Comparison of ENCODE assay signal across 29 cellular contexts in genomic region chr14:98785578-98785977, GRCh38.
"Had no signal": no experiment of that assay in that cellular context is flagged by ENCODE, and none has a peak within 500 bp of the region (broad histone marks: within the 10 kb centered on the region; RNA-seq: fewer than 3 reads in every experiment).

No MANE protein-coding gene starts in this region.

- H3K4me3 Mint-ChIP-seq: stimulated activated effector memory CD8-positive, alpha-beta T cell treated with anti-CD3 and anti-CD28 coated beads, Interleukin-12 subunit alpha, Interleukin-12 subunit beta, amount 100 ng/mL, for 72 hours; stimulated activated memory B cell treated with anti-CD40 and anti-IgM and Interleukin-4, amounts not matched to agents 10 μg/mL and 1 μg/mL and 100 μg/mL, for 72 hours; stimulated activated naive B cell treated with anti-CD40 and anti-IgM and Interleukin-4, amounts not matched to agents 10 μg/mL and 1 μg/mL and 100 μg/mL, for 72 hours; stimulated activated naive CD8-positive, alpha-beta T cell treated with anti-CD3 and anti-CD28 coated beads, Interleukin-15, amount 100 ng/mL, for 72 hours; stimulated activated naive CD8-positive, alpha-beta T cell treated with anti-CD3 and anti-CD28 coated beads, Interleukin-15, Interleukin-2, amounts not matched to agents 100 ng/mL and 50 ng/mL, for 24 hours; type B pancreatic cell had no signal

- H3K27ac ChIP-seq: stomach, suprapubic skin, testis, thoracic aorta, thyroid gland, tibial artery, tibial nerve, transverse colon, upper lobe of left lung, upper lobe of right lung, uterus, vagina had no signal

- H3K27me3 ChIP-seq: suprapubic skin, testis, thyroid gland, tibial nerve, transverse colon, upper lobe of left lung, upper lobe of right lung, uterus, vagina had no signal

- H3K27ac Mint-ChIP-seq: stimulated activated effector memory CD8-positive, alpha-beta T cell treated with anti-CD3 and anti-CD28 coated beads, Interleukin-12 subunit alpha, Interleukin-12 subunit beta, amount 100 ng/mL, for 72 hours; stimulated activated memory B cell treated with anti-CD40 and anti-IgM and Interleukin-4, amounts not matched to agents 10 μg/mL and 1 μg/mL and 100 μg/mL, for 72 hours; stimulated activated naive B cell treated with anti-CD40 and anti-IgM and Interleukin-4, amounts not matched to agents 10 μg/mL and 1 μg/mL and 100 μg/mL, for 72 hours; stimulated activated naive CD8-positive, alpha-beta T cell treated with anti-CD3 and anti-CD28 coated beads, Interleukin-15, amount 100 ng/mL, for 72 hours; stimulated activated naive CD8-positive, alpha-beta T cell treated with anti-CD3 and anti-CD28 coated beads, Interleukin-15, Interleukin-2, amounts not matched to agents 100 ng/mL and 50 ng/mL, for 24 hours; type B pancreatic cell had no signal

- DNase-seq: stimulated activated CD4-positive, alpha-beta T cell treated with anti-CD3 and anti-CD28 coated beads, Interleukin-2, amount 100 ng/mL, for 48 hours; stimulated activated CD4-positive, alpha-beta T cell treated with anti-CD3 and anti-CD28 coated beads, Interleukin-4, amount 100 ng/mL, for 1 hour; stimulated activated CD4-positive, alpha-beta T cell treated with anti-CD3 and anti-CD28 coated beads, Interleukin-4, amount 100 ng/mL, for 24 hours; stimulated activated CD4-positive, alpha-beta T cell treated with anti-CD3 and anti-CD28 coated beads, Interleukin-4, amount 100 ng/mL, for 4 hours; stimulated activated CD8-positive, alpha-beta memory T cell treated with anti-CD3 and anti-CD28 coated beads, Interleukin-4, amount 100 ng/mL, for 48 hours; stimulated activated naive B cell treated with anti-CD40 and anti-IgM and Interleukin-4, amounts not matched to agents 10 μg/mL and 1 μg/mL and 100 μg/mL, for 72 hours; stimulated activated naive CD4-positive, alpha-beta T cell; stimulated activated naive CD4-positive, alpha-beta T cell treated with Interleukin-2 at 50 U/mL for 16 hours; stimulated activated naive CD8-positive, alpha-beta T cell treated with anti-CD3 and anti-CD28 coated beads, Interleukin-15, amount 100 ng/mL, for 72 hours; stimulated activated naive CD8-positive, alpha-beta T cell treated with anti-CD3 and anti-CD28 coated beads, Interleukin-15, Interleukin-2, amounts not matched to agents 100 U/mL and 50 U/mL, for 24 hours; stomach; substantia nigra; testis; thyroid gland; tibial artery; transverse colon; trophoblast cell; upper lobe of left lung; upper lobe of right lung; uterus had no signal

- ATAC-seq: stimulated activated effector memory CD8-positive, alpha-beta T cell treated with anti-CD3 and anti-CD28 coated beads, Interleukin-12 subunit alpha, Interleukin-12 subunit beta, amount 100 ng/mL, for 72 hours; stimulated activated memory B cell treated with anti-CD40 and anti-IgM and Interleukin-4, amounts not matched to agents 10 μg/mL and 1 μg/mL and 100 μg/mL, for 72 hours; stimulated activated naive B cell treated with anti-CD40 and anti-IgM and Interleukin-4, amounts not matched to agents 10 μg/mL and 1 μg/mL and 100 μg/mL, for 72 hours; stimulated activated naive CD8-positive, alpha-beta T cell treated with anti-CD3 and anti-CD28 coated beads, Interleukin-15, amount 100 ng/mL, for 72 hours; stimulated activated naive CD8-positive, alpha-beta T cell treated with anti-CD3 and anti-CD28 coated beads, Interleukin-15, Interleukin-2, amounts not matched to agents 100 U/mL and 50 U/mL, for 24 hours; upper lobe of right lung had no signal

- H3K4me1 Mint-ChIP-seq: stimulated activated effector memory CD8-positive, alpha-beta T cell treated with anti-CD3 and anti-CD28 coated beads, Interleukin-12 subunit alpha, Interleukin-12 subunit beta, amount 100 ng/mL, for 72 hours; stimulated activated memory B cell treated with anti-CD40 and anti-IgM and Interleukin-4, amounts not matched to agents 10 μg/mL and 1 μg/mL and 100 μg/mL, for 72 hours; stimulated activated naive B cell treated with anti-CD40 and anti-IgM and Interleukin-4, amounts not matched to agents 10 μg/mL and 1 μg/mL and 100 μg/mL, for 72 hours; stimulated activated naive CD8-positive, alpha-beta T cell treated with anti-CD3 and anti-CD28 coated beads, Interleukin-15, amount 100 ng/mL, for 72 hours had no signal

- FAIRE-seq: urothelium cell line had no signal

- H3K36me3 Mint-ChIP-seq: stimulated activated effector memory CD8-positive, alpha-beta T cell treated with anti-CD3 and anti-CD28 coated beads, Interleukin-12 subunit alpha, Interleukin-12 subunit beta, amount 100 ng/mL, for 72 hours; stimulated activated memory B cell treated with anti-CD40 and anti-IgM and Interleukin-4, amounts not matched to agents 10 μg/mL and 1 μg/mL and 100 μg/mL, for 72 hours; stimulated activated naive B cell treated with anti-CD40 and anti-IgM and Interleukin-4, amounts not matched to agents 10 μg/mL and 1 μg/mL and 100 μg/mL, for 72 hours; type B pancreatic cell had no signal

- H3K36me3 ChIP-seq: stomach, suprapubic skin, thoracic aorta, thyroid gland, tibial artery, tibial nerve, transverse colon, upper lobe of left lung, upper lobe of right lung, uterus, vagina had no signal

- H3K27me3 Mint-ChIP-seq: stimulated activated memory B cell treated with anti-CD40 and anti-IgM and Interleukin-4, amounts not matched to agents 10 μg/mL and 1 μg/mL and 100 μg/mL, for 72 hours; stimulated activated naive B cell treated with anti-CD40 and anti-IgM and Interleukin-4, amounts not matched to agents 10 μg/mL and 1 μg/mL and 100 μg/mL, for 72 hours; stimulated activated naive CD8-positive, alpha-beta T cell treated with anti-CD3 and anti-CD28 coated beads, Interleukin-15, amount 100 ng/mL, for 72 hours; stimulated activated naive CD8-positive, alpha-beta T cell treated with anti-CD3 and anti-CD28 coated beads, Interleukin-15, Interleukin-2, amounts not matched to agents 100 ng/mL and 50 ng/mL, for 24 hours had no signal

- H3K4me1 ChIP-seq: stomach, suprapubic skin, testis, thyroid gland, tibial artery, tibial nerve, transverse colon, upper lobe of left lung, upper lobe of right lung, uterus, vagina had no signal

- H3K4me3 ChIP-seq: stomach, suprapubic skin, testis, thoracic aorta, thyroid gland, tibial artery, tibial nerve, transverse colon, upper lobe of left lung, upper lobe of right lung, uterus, vagina had no signal

- H3K9me3 ChIP-seq: stomach, suprapubic skin, testis, thoracic aorta, thyroid gland, tibial artery, transverse colon, upper lobe of left lung, upper lobe of right lung, uterus, vagina had no signal

- H3K9me3 Mint-ChIP-seq: stimulated activated effector memory CD8-positive, alpha-beta T cell treated with anti-CD3 and anti-CD28 coated beads, Interleukin-12 subunit alpha, Interleukin-12 subunit beta, amount 100 ng/mL, for 72 hours had no signal
